ENCODE assay signal across 27 cellular contexts in the genomic region with DNA sequence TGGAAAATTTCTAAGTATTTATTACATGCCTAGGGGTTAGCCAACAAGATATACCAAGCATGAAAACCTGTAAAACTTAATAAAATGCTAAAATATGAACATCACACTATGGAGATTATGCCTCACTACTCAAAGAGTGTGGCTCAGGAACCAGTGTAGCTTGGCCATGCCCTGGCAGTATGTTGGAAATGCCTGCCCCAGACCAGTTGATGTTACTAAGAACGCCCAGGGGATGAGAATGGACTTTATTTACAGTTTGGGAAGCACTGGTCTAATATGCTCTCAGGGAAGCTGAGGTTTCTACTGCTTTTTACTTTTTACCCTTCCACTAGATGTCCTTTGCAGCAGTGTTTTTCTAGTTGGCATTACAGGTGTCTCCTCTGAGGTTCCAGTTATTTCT.
"Had no signal": no experiment of that assay in that cellular context is flagged by ENCODE, and none has a peak within 500 bp of the region (broad histone marks: within the 10 kb centered on the region; RNA-seq: fewer than 3 reads in every experiment).

No MANE protein-coding gene starts in this region.

- H3K27ac Mint-ChIP-seq: natural killer cell treated with Interleukin-12 subunit alpha and Interleukin-12 subunit beta and Interleukin-15 and Interleukin-18, amount 100 ng/mL, for 72 hours; stimulated activated memory B cell treated with anti-CD40 and anti-IgM and Interleukin-4, amounts not matched to agents 10 μg/mL and 1 μg/mL and 100 μg/mL, for 72 hours; stimulated activated naive CD8-positive, alpha-beta T cell treated with anti-CD3 and anti-CD28 coated beads, Interleukin-15, amount 100 ng/mL, for 72 hours had no signal

- H3K4me1 ChIP-seq: left ventricle myocardium inferior, parathyroid adenoma, right atrium auricular region, right lobe of liver, testis, thyroid gland, transverse colon, upper lobe of right lung had no signal

- DNase-seq: hypothalamus; islet precursor cell; left ventricle myocardium inferior; mesendoderm; midbrain; mucosa of descending colon; naive thymus-derived CD4-positive, alpha-beta T cell; occipital lobe; right lobe of liver; stimulated activated CD4-positive, alpha-beta T cell treated with anti-CD3 and anti-CD28 coated beads, Interleukin-1b, Interleukin-23, amount 100 ng/mL, for 48 hours; stimulated activated CD4-positive, alpha-beta T cell treated with anti-CD3 and anti-CD28 coated beads, Interleukin-2, amount 100 ng/mL, for 48 hours; stimulated activated CD4-positive, alpha-beta T cell treated with anti-CD3 and anti-CD28 coated beads, Interleukin-4, amount 100 ng/mL, for 4 hours; stimulated activated CD8-positive, alpha-beta memory T cell treated with anti-CD3 and anti-CD28 coated beads, Interleukin-4, amount 100 ng/mL, for 48 hours; stimulated activated naive CD4-positive, alpha-beta T cell treated with Interleukin-2 at 50 U/mL for 16 hours; stimulated activated naive CD8-positive, alpha-beta T cell treated with anti-CD3 and anti-CD28 coated beads, Interleukin-15, amount 100 ng/mL, for 72 hours; testis; thyroid gland; transverse colon; upper lobe of right lung had no signal

- H3K4me3 ChIP-seq: left ventricle myocardium inferior, lung, mucosa of descending colon, right atrium auricular region, right lobe of liver, smooth muscle cell, testis, thyroid gland, transverse colon, upper lobe of right lung had no signal

- H3K36me3 ChIP-seq: transverse colon had no signal

- H3K27ac ChIP-seq: left ventricle myocardium inferior, neutrophil, parathyroid adenoma, right atrium auricular region, right lobe of liver, testis, thyroid gland, transverse colon, upper lobe of right lung had no signal

- H3K4me1 Mint-ChIP-seq: naive thymus-derived CD4-positive, alpha-beta T cell; stimulated activated memory B cell treated with anti-CD40 and anti-IgM and Interleukin-4, amounts not matched to agents 10 μg/mL and 1 μg/mL and 100 μg/mL, for 72 hours; stimulated activated naive CD8-positive, alpha-beta T cell treated with anti-CD3 and anti-CD28 coated beads, Interleukin-15, amount 100 ng/mL, for 72 hours had no signal

- H3K9me3 Mint-ChIP-seq: naive thymus-derived CD4-positive, alpha-beta T cell; natural killer cell treated with Interleukin-12 subunit alpha and Interleukin-12 subunit beta and Interleukin-15 and Interleukin-18, amount 100 ng/mL, for 72 hours; neural crest cell; stimulated activated memory B cell treated with anti-CD40 and anti-IgM and Interleukin-4, amounts not matched to agents 10 μg/mL and 1 μg/mL and 100 μg/mL, for 72 hours; stimulated activated naive CD8-positive, alpha-beta T cell treated with anti-CD3 and anti-CD28 coated beads, Interleukin-15, amount 100 ng/mL, for 72 hours had no signal

- H3K4me3 Mint-ChIP-seq: naive thymus-derived CD4-positive, alpha-beta T cell; natural killer cell treated with Interleukin-12 subunit alpha and Interleukin-12 subunit beta and Interleukin-15 and Interleukin-18, amount 100 ng/mL, for 72 hours; neural crest cell; stimulated activated memory B cell treated with anti-CD40 and anti-IgM and Interleukin-4, amounts not matched to agents 10 μg/mL and 1 μg/mL and 100 μg/mL, for 72 hours; stimulated activated naive CD8-positive, alpha-beta T cell treated with anti-CD3 and anti-CD28 coated beads, Interleukin-15, amount 100 ng/mL, for 72 hours had no signal

- H3K27me3 ChIP-seq: neutrophil, right atrium auricular region, right lobe of liver, testis, thyroid gland, transverse colon, upper lobe of right lung had no signal

- ATAC-seq: mucosa of descending colon; naive thymus-derived CD4-positive, alpha-beta T cell; natural killer cell treated with Interleukin-12 subunit alpha and Interleukin-12 subunit beta and Interleukin-15 and Interleukin-18, amount 100 ng/mL, for 72 hours; right lobe of liver; stimulated activated memory B cell treated with anti-CD40 and anti-IgM and Interleukin-4, amounts not matched to agents 10 μg/mL and 1 μg/mL and 100 μg/mL, for 72 hours; stimulated activated naive CD8-positive, alpha-beta T cell treated with anti-CD3 and anti-CD28 coated beads, Interleukin-15, amount 100 ng/mL, for 72 hours; upper lobe of right lung had no signal

- H3K36me3 Mint-ChIP-seq: natural killer cell treated with Interleukin-12 subunit alpha and Interleukin-12 subunit beta and Interleukin-15 and Interleukin-18, amount 100 ng/mL, for 72 hours; stimulated activated memory B cell treated with anti-CD40 and anti-IgM and Interleukin-4, amounts not matched to agents 10 μg/mL and 1 μg/mL and 100 μg/mL, for 72 hours had no signal

- H3K27me3 Mint-ChIP-seq: naive thymus-derived CD4-positive, alpha-beta T cell; natural killer cell treated with Interleukin-12 subunit alpha and Interleukin-12 subunit beta and Interleukin-15 and Interleukin-18, amount 100 ng/mL, for 72 hours; stimulated activated memory B cell treated with anti-CD40 and anti-IgM and Interleukin-4, amounts not matched to agents 10 μg/mL and 1 μg/mL and 100 μg/mL, for 72 hours; stimulated activated naive CD8-positive, alpha-beta T cell treated with anti-CD3 and anti-CD28 coated beads, Interleukin-15, amount 100 ng/mL, for 72 hours had no signal

- H3K9me3 ChIP-seq: left ventricle myocardium inferior, mucosa of descending colon, neutrophil, right atrium auricular region, right lobe of liver, testis, thyroid gland, transverse colon, upper lobe of right lung had no signal
